ENCODE assay signal across 23 cellular contexts in the genomic region with DNA sequence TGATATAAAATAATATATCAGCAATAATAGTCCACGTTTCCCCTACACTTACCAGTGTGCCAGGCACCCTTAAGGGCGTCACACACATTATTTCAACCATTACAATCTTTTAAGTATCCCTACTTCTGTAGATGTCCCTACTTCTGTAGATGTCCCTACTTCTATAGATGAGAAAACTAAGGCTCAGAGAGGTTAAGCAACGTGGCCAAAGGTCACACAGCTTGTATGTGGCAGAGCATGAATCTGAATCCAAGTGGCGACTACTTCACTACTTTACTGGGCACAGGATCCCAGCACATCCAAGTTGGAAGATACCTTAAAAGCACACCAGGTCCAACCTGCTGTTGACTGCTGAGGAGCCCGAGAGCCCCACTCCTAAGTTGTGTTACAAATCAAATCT.
"Had no signal": no experiment of that assay in that cellular context is flagged by ENCODE, and none has a peak within 500 bp of the region (broad histone marks: within the 10 kb centered on the region; RNA-seq: fewer than 3 reads in every experiment).

No MANE protein-coding gene starts in this region.

- FAIRE-seq: HTR-8/SVneo, RCC 7860 had no signal

- H3K4me3 ChIP-seq: MG63 had no signal

- H3K27ac ChIP-seq: HL-60 had no signal

- H3K36me3 ChIP-seq: MG63 had no signal

- H3K9me3 ChIP-seq: MG63 had no signal

- DNase-seq: Karpas-422, KG1, MG63, NCI-H1092, NCI-H1105 treated with DMSO at 0.1 percent for 48 hours, NCI-H1417 treated with DMSO at 0.1 percent for 48 hours, NCI-H146, NCI-H1694 treated with DMSO at 0.1 percent for 48 hours, NCI-H1930, NCI-H2081, NCI-H2107, NCI-H226, NCI-H446, NCI-H510A, NCI-H524 treated with DMSO at 0.1 percent for 48 hours, NCI-H69, NCI-H774, RPMI8226, SHP77 had no signal

- ATAC-seq: SK-N-SH treated with all-trans-retinoic acid at 6 μM for 48 hours had no signal

- H3K27me3 ChIP-seq: MG63 had no signal
